8 cellular contexts compared by ENCODE assay signal in the genomic region with DNA sequence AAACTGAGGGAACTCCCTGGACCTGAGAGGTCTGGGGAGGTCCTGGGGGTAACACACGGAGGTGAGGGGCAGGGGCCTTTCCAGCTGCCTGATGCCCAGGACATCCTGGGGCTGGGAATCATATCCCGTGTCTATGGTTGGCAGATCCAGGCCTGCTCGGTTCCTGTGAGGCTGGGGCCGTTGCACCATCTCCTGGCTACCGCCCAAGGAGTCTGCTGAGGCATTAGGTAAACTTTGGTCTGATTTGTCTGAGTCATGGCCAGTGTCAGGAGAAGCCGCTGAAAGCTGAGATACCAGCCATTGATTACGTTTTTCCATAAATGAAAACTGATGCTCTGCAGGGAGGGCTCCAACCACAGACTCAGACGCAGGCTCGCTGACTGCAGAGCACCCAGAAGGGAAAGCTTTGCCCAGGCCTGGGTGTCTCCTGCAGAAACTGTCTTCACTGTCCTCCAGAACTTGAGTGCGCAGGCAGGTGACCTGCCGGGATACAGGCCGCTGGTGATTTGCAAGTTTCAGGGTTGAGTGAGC. TPM values are rescaled to one million over a fixed set of nuclear protein-coding genes. Genes with fewer than 3 reads are reported as not detected.
DNase-seq lines count a peak whose midpoint lies in the region; ATAC-seq and TF ChIP-seq lines count a peak whose summit lies in the region.

No MANE protein-coding gene starts in this region.

- intact Hi-C loops in ascending aorta (cut with DNase I) (loop anchor here (1.0 kb wide), 1 partner anchor 12 kb away; no protein-coding TSS in a partner anchor), upper lobe of right lung (cut with DNase I) (no loop called here)

- ATAC-seq in upper lobe of right lung (peak; percentile 93), HG02623 (IDR thresholded peaks at IDR 0.05; ENCODE audit: unreplicated experiment) (no peak), GM18511 (IDR thresholded peaks at IDR 0.05; ENCODE audit: unreplicated experiment) (no peak)

- peak; percentile 61 for DNase-seq in DMS153 (lab: John Stamatoyannopoulos, UW)
- DNase-seq in DMS153 treated with DMSO at 0.1 percent for 48 hours (lab: John Stamatoyannopoulos, UW; ENCODE audit: unreplicated experiment), result no peak
- peak; percentile 55 to 95 for DNase-seq in ascending aorta (ENCODE audit: low spot score in 2 of 2)
- DNase-seq in left kidney (ENCODE audit: low read depth, low spot score), result peak; percentile 52
- DNase-seq in upper lobe of right lung, result peak; percentile 94
- DNase-seq in activated CD4-positive, CD25-positive, alpha-beta regulatory T cell treated with anti-CD3 and anti-CD28 coated beads, Interleukin-2, amount 50 U/mL, for 72 hours, result no peak

- H3K4me3 ChIP-seq in ascending aorta (no peak overlapping the region), upper lobe of right lung (no peak overlapping the region)

- peaks cover 11 to 57% of the 10 kb centered on the region in 2 donors for H3K4me1 ChIP-seq in ascending aorta
- H3K4me1 ChIP-seq in upper lobe of right lung, result peaks cover 48% of the 10 kb centered on the region

- H3K27me3 ChIP-seq in ascending aorta (no peaks in the 10 kb centered on the region), upper lobe of right lung (no peaks in the 10 kb centered on the region)

- H3K9me3 ChIP-seq in ascending aorta (no peaks in the 10 kb centered on the region), upper lobe of right lung (no peaks in the 10 kb centered on the region)

- H3K27ac ChIP-seq in ascending aorta, result peak overlapping the region; percentile 82 to 84
- H3K27ac ChIP-seq in upper lobe of right lung, result peak overlapping the region; percentile 72

- TF ChIP-seq CTCF in ascending aorta (IDR thresholded peaks at IDR 0.05) (no peak), upper lobe of right lung (IDR thresholded peaks at IDR 0.05) (no peak)

- H3K36me3 ChIP-seq in ascending aorta (no peaks in the 10 kb centered on the region), upper lobe of right lung (no peaks in the 10 kb centered on the region)

RNA-seq across cellular contexts. Expression of gene TRAF3IP2, which starts 14.2 kb away (rescaled TPM):
- total RNA-seq in ascending aorta (31.3 TPM), upper lobe of right lung (32.1 TPM)

Comparison
In these comparisons a context has a peak if more than half of its experiments do, and no peak if none do; other contexts are left out.
1. DNase-seq: peak in DMS153 (single experiment), ascending aorta (2 of 2), left kidney (single experiment) and upper lobe of right lung (single experiment); none in DMS153 treated with DMSO at 0.1 percent for 48 hours (single experiment) and activated CD4-positive, CD25-positive, alpha-beta regulatory T cell treated with anti-CD3 and anti-CD28 coated beads, Interleukin-2, amount 50 U/mL, for 72 hours (single experiment).